Comparison of ENCODE assay signal across 1 cellular context in genomic region chr7:156918642-156919041, GRCh38.
TF ChIP-seq lines count a peak whose summit lies in the region.

No MANE protein-coding gene starts in this region.

TF ChIP-seq in GM12878, 131 proteins besides CTCF, POLR2A, EP300 and RAD21 (continued from another document and continues in another):
- TF ChIP-seq IRF3 (IDR thresholded peaks at IDR 0.05) (no peak), IRF4 (IDR thresholded peaks at IDR 0.05; ENCODE audit: low read depth, low read length) (no peak), MLLT1 (IDR thresholded peaks at IDR 0.05) (no peak), IKZF1 (conservative IDR thresholded peaks at IDR 0.05) (no peak), PAX8 (IDR thresholded peaks at IDR 0.05) (no peak), CREM (IDR thresholded peaks at IDR 0.05; ENCODE audit: low read depth) (peak; percentile 53), ZZZ3 (IDR thresholded peaks at IDR 0.05; ENCODE audit: control insufficient read depth, insufficient read length, low read depth) (no peak), USF1 (IDR thresholded peaks at IDR 0.05; ENCODE audit: borderline replicate concordance, extremely low read length, insufficient read depth, low read depth, low read length) (no peak), ZNF384 (IDR thresholded peaks at IDR 0.05; ENCODE audit: borderline replicate concordance, low read depth, low read length) (no peak), ATF7 (IDR thresholded peaks at IDR 0.05; ENCODE audit: low read depth) (no peak), SMARCA5 (IDR thresholded peaks at IDR 0.05) (no peak), PAX5 (IDR thresholded peaks at IDR 0.05; ENCODE audit: borderline replicate concordance, low read depth, low read length) (no peak), STAT3 (IDR thresholded peaks at IDR 0.05; ENCODE audit: low read depth, low read length) (no peak), SIX5 (IDR thresholded peaks at IDR 0.05; ENCODE audit: low read depth, low read length, severe bottlenecking) (no peak), BHLHE40 (IDR thresholded peaks at IDR 0.05; ENCODE audit: borderline replicate concordance in 1 of 2, low read depth in 2 of 2, low read length in 1 of 2) (no peak), IKZF2 (IDR thresholded peaks at IDR 0.05) (no peak), MEF2B (IDR thresholded peaks at IDR 0.05; ENCODE audit: partially characterized antibody, poor library complexity, severe bottlenecking) (no peak), ATF2 (IDR thresholded peaks at IDR 0.05; ENCODE audit: low read length) (peak; percentile 66), POU2F2 (IDR thresholded peaks at IDR 0.05; ENCODE audit: borderline replicate concordance, low read depth, low read length) (no peak), NR2C1 (IDR thresholded peaks at IDR 0.05) (no peak), POLR2AphosphoS2 (IDR thresholded peaks at IDR 0.05; ENCODE audit: low read depth, low read length) (no peak), ZNF274 (IDR thresholded peaks at IDR 0.05; ENCODE audit: insufficient read depth, insufficient read length) (no peak), IRF5 (IDR thresholded peaks at IDR 0.05; ENCODE audit: borderline replicate concordance) (no peak), HDAC6 (IDR thresholded peaks at IDR 0.05; ENCODE audit: unreplicated experiment) (no peak), EED (IDR thresholded peaks at IDR 0.05; ENCODE audit: low read depth) (no peak), RFX5 (IDR thresholded peaks at IDR 0.05; ENCODE audit: low read depth, low read length) (no peak), EGR1 (IDR thresholded peaks at IDR 0.05; ENCODE audit: borderline replicate concordance in 1 of 2, low read depth in 2 of 2, low read length in 2 of 2) (no peak), SMAD5 (IDR thresholded peaks at IDR 0.05; ENCODE audit: low read depth) (no peak), POLR2AphosphoS5 (IDR thresholded peaks at IDR 0.05; ENCODE audit: low read length) (no peak), ASH2L (IDR thresholded peaks at IDR 0.05; ENCODE audit: borderline replicate concordance, low read depth) (no peak), CEBPZ (IDR thresholded peaks at IDR 0.05; ENCODE audit: low read depth, low read length) (no peak), MEF2A (IDR thresholded peaks at IDR 0.05; ENCODE audit: insufficient read depth, low read depth, low read length) (0 out of 2 replicates have a peak, but pooled peaks have one; percentile 38), ZNF622 (IDR thresholded peaks at IDR 0.05) (no peak), SREBF1 (IDR thresholded peaks at IDR 0.05; ENCODE audit: low read length) (no peak), MXI1 (IDR thresholded peaks at IDR 0.05; ENCODE audit: low read depth, low read length) (no peak), CREB1 (IDR thresholded peaks at IDR 0.05; ENCODE audit: low read depth) (no peak), KDM1A (IDR thresholded peaks at IDR 0.05; ENCODE audit: borderline replicate concordance) (no peak), ZBED1 (IDR thresholded peaks at IDR 0.05; ENCODE audit: borderline replicate concordance) (no peak), ZSCAN29 (IDR thresholded peaks at IDR 0.05) (no peak), ZBTB33 (IDR thresholded peaks at IDR 0.05) (no peak), ZNF217 (IDR thresholded peaks at IDR 0.05) (no peak; the same call in 1 of the 2 replicates), ZNF207 (IDR thresholded peaks at IDR 0.05; ENCODE audit: borderline replicate concordance) (no peak)
- TF ChIP-seq, protein P1, sequence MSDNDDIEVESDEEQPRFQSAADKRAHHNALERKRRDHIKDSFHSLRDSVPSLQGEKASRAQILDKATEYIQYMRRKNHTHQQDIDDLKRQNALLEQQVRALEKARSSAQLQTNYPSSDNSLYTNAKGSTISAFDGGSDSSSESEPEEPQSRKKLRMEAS (IDR thresholded peaks at IDR 0.05; ENCODE audit: low read depth, low read length), result no peak
- TF ChIP-seq, protein P2, sequence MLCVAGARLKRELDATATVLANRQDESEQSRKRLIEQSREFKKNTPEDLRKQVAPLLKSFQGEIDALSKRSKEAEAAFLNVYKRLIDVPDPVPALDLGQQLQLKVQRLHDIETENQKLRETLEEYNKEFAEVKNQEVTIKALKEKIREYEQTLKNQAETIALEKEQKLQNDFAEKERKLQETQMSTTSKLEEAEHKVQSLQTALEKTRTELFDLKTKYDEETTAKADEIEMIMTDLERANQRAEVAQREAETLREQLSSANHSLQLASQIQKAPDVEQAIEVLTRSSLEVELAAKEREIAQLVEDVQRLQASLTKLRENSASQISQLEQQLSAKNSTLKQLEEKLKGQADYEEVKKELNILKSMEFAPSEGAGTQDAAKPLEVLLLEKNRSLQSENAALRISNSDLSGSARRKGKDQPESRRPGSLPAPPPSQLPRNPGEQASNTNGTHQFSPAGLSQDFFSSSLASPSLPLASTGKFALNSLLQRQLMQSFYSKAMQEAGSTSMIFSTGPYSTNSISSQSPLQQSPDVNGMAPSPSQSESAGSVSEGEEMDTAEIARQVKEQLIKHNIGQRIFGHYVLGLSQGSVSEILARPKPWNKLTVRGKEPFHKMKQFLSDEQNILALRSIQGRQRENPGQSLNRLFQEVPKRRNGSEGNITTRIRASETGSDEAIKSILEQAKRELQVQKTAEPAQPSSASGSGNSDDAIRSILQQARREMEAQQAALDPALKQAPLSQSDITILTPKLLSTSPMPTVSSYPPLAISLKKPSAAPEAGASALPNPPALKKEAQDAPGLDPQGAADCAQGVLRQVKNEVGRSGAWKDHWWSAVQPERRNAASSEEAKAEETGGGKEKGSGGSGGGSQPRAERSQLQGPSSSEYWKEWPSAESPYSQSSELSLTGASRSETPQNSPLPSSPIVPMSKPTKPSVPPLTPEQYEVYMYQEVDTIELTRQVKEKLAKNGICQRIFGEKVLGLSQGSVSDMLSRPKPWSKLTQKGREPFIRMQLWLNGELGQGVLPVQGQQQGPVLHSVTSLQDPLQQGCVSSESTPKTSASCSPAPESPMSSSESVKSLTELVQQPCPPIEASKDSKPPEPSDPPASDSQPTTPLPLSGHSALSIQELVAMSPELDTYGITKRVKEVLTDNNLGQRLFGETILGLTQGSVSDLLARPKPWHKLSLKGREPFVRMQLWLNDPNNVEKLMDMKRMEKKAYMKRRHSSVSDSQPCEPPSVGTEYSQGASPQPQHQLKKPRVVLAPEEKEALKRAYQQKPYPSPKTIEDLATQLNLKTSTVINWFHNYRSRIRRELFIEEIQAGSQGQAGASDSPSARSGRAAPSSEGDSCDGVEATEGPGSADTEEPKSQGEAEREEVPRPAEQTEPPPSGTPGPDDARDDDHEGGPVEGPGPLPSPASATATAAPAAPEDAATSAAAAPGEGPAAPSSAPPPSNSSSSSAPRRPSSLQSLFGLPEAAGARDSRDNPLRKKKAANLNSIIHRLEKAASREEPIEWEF (IDR thresholded peaks at IDR 0.05; ENCODE audit: insufficient replicate concordance, low read depth, low read length), result no peak
- TF ChIP-seq, protein P3, sequence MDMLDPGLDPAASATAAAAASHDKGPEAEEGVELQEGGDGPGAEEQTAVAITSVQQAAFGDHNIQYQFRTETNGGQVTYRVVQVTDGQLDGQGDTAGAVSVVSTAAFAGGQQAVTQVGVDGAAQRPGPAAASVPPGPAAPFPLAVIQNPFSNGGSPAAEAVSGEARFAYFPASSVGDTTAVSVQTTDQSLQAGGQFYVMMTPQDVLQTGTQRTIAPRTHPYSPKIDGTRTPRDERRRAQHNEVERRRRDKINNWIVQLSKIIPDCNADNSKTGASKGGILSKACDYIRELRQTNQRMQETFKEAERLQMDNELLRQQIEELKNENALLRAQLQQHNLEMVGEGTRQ (IDR thresholded peaks at IDR 0.05; ENCODE audit: borderline replicate concordance, low read depth, low read length), result no peak
